Comparison of ENCODE assay signal across 8 cellular contexts in genomic region chr16:636206-637080, GRCh38. TPM values are rescaled to one million over a fixed set of nuclear protein-coding genes. Genes with fewer than 3 reads are reported as not detected.
A peak's percentile ranks its signal among the peaks of the same experiment; 100 is the strongest.
DNase-seq lines count a peak whose midpoint lies in the region; ATAC-seq and TF ChIP-seq lines count a peak whose summit lies in the region.

Gene METTL26 (minus strand): TSS chr16:636305. CDS start chr16:636290, 15 bp downstream.

- intact Hi-C loops in esophagus muscularis mucosa (cut with DNase I) = loop anchor here (5.0 kb wide), 2 partner anchors 49 to 234 kb away; partner anchors contain the start of gene DECR2

- TF ChIP-seq POLR2A in Peyer's patch (IDR thresholded peaks at IDR 0.05) (peak; percentile 55 to 61), esophagus muscularis mucosa (IDR thresholded peaks at IDR 0.05; ENCODE audit: low read depth) (no peak)

- H3K27me3 ChIP-seq in DND-41 (ENCODE audit: insufficient read depth, low read length, poor library complexity) (no peaks in the 10 kb centered on the region), Peyer's patch (no peaks in the 10 kb centered on the region), esophagus muscularis mucosa (peaks cover 0 to 13% (median 0%) of the 10 kb centered on the region in 4 donors)

- H3K4me3 ChIP-seq in DND-41 (ENCODE audit: low read depth in 1 of 2, low read length in 2 of 2) = peak within 1 kb of the TSS; percentile 80 to 84
- H3K4me3 ChIP-seq in Peyer's patch = peak within 1 kb of the TSS; percentile 60 to 96 (median 88)
- peak within 1 kb of the TSS; percentile 66 to 91 (median 82) for H3K4me3 ChIP-seq in esophagus muscularis mucosa

- peak within 1 kb of the TSS; percentile 92 for H3K4me2 ChIP-seq in DND-41 (ENCODE audit: insufficient read depth, low read length)

- peak within 1 kb of the TSS; percentile 92 for H3K9ac ChIP-seq in DND-41 (ENCODE audit: low read depth, low read length)

- peaks cover 17% of the 10 kb centered on the region for H3K36me3 ChIP-seq in DND-41 (ENCODE audit: insufficient read depth, low read length)
- H3K36me3 ChIP-seq in KOPT-K1 (ENCODE audit: insufficient read depth, low read length) = peaks cover 16% of the 10 kb centered on the region; the same call in 1 of the 2 replicates
- peaks cover 0 to 13% (median 0%) of the 10 kb centered on the region in 3 donors for H3K36me3 ChIP-seq in Peyer's patch
- peaks cover 10 to 24% (median 19%) of the 10 kb centered on the region in 4 donors for H3K36me3 ChIP-seq in esophagus muscularis mucosa

- H4K20me1 ChIP-seq in DND-41 (ENCODE audit: insufficient read depth, low read length) = peaks cover 22% of the 10 kb centered on the region

- 0% methylated on average over 31 of the region's 91 CpGs for WGBS in esophagus muscularis mucosa

- H2AFZ ChIP-seq in DND-41 (ENCODE audit: low read depth, low read length) = peak within 1 kb of the TSS; percentile 89

- peaks cover 23% of the 10 kb centered on the region for H3K79me2 ChIP-seq in DND-41 (ENCODE audit: insufficient read depth, low read length)

- peak within 1 kb of the TSS; percentile 91 for H3K27ac ChIP-seq in DND-41 (ENCODE audit: low read length)
- H3K27ac ChIP-seq in KOPT-K1 (ENCODE audit: low read depth, low read length, poor library complexity, severe bottlenecking) = peak within 1 kb of the TSS; percentile 79
- H3K27ac ChIP-seq in Peyer's patch = peak within 1 kb of the TSS; percentile 87 to 98 (median 92)
- peak within 1 kb of the TSS; percentile 93 to 98 (median 95) for H3K27ac ChIP-seq in esophagus muscularis mucosa (replicated peaks in 1 of 4)

- ATAC-seq in DND-41 (ENCODE audit: insufficient read depth, low read depth) (peak; percentile 86), GM21786 (IDR thresholded peaks at IDR 0.05; ENCODE audit: unreplicated experiment) (peak; percentile 79)

- H3K4me1 ChIP-seq in DND-41 (ENCODE audit: insufficient read depth, low read length) (peaks cover 31% of the 10 kb centered on the region), Peyer's patch (peaks cover 0 to 21% (median 12%) of the 10 kb centered on the region in 4 donors), esophagus muscularis mucosa (peaks cover 22 to 49% (median 42%) of the 10 kb centered on the region in 4 donors)

- DNase-seq in DND-41 = peak; percentile 96
- peak; percentile 96 to 98 (median 97) for DNase-seq in Peyer's patch
- peak; percentile 97 to 98 for DNase-seq in activated T-cell treated with anti-CD3 and anti-CD28 coated beads, Interleukin-2, amount 50 U/mL, for 48 hours
- peak; percentile 98 for DNase-seq in esophagus muscularis mucosa (ENCODE audit: extremely low spot score)
- DNase-seq in myocyte (ENCODE audit: low read depth) = peak; percentile 95
- DNase-seq in stimulated activated CD8-positive, alpha-beta memory T cell treated with anti-CD3 and anti-CD28 coated beads, Interleukin-7, amount 100 ng/mL, for 4 hours (ENCODE audit: low read depth in 2 of 2) = peak; percentile 85 to 89

- H3K9me3 ChIP-seq in DND-41 (ENCODE audit: insufficient read depth, low read length, severe bottlenecking) (no peaks in the 10 kb centered on the region), KOPT-K1 (ENCODE audit: insufficient read depth, low read length, poor library complexity, severe bottlenecking) (no peaks in the 10 kb centered on the region), Peyer's patch (no peaks in the 10 kb centered on the region), esophagus muscularis mucosa (no peaks in the 10 kb centered on the region)

- TF ChIP-seq CTCF in DND-41 (IDR thresholded peaks at IDR 0.05; ENCODE audit: borderline replicate concordance, extremely low read depth, low read length, poor library complexity, severe bottlenecking) (peak; percentile 29), Peyer's patch (IDR thresholded peaks at IDR 0.05) (peak in 3 of 6 experiments; percentile 23 to 49 (median 39)), esophagus muscularis mucosa (IDR thresholded peaks at IDR 0.05) (peak in 2 of 3 experiments; percentile 1 to 34)

- TF ChIP-seq EP300 in esophagus muscularis mucosa (IDR thresholded peaks at IDR 0.05) = no peak

RNA-seq across cellular contexts. Expression of gene METTL26, which starts in this region (rescaled TPM):
- total RNA-seq in Peyer's patch (100 to 1,000 TPM in 1 of 4 donors, 10 to 100 TPM in 3; 44.5 to 153 (median 60.2) TPM), esophagus muscularis mucosa (100 to 1,000 TPM; 129 to 166 (median 142) TPM), myocyte (83.6 and 83.7 TPM in 2 replicates)
- polyA plus RNA-seq in myocyte (2012) = 76.6 TPM

Comparison
In these comparisons a context has a peak if more than half of its experiments do, and no peak if none do; other contexts are left out.
1. Peak in every context shown above with its lines: DNase-seq, ATAC-seq, H3K4me3 ChIP-seq and H3K27ac ChIP-seq.